1 cellular context compared by ENCODE assay signal in genomic region chr7:144835668-144836544, GRCh38.
A peak's percentile ranks its signal among the peaks of the same experiment; 100 is the strongest.
TF ChIP-seq lines count a peak whose summit lies in the region.

TSS of gene TPK1 (minus strand) at chr7:144836053. CDS start at chr7:144835602, 451 bp downstream.

TF ChIP-seq in HEK293, 187 proteins besides CTCF, POLR2A, EP300 and RAD21 (continued from another document and continues in another):
- no peak for TF ChIP-seq ZNF785 (tag by site-specific recombination; IDR thresholded peaks at IDR 0.05)
- peak; percentile 68 for TF ChIP-seq ZNF600 (tag by site-specific recombination; IDR thresholded peaks at IDR 0.05)
- peak; percentile 80 for TF ChIP-seq SP3 (tag by site-specific recombination; IDR thresholded peaks at IDR 0.05)
- TF ChIP-seq ZBTB48 (tag by site-specific recombination; IDR thresholded peaks at IDR 0.05): no peak
- TF ChIP-seq SP7 (tag by site-specific recombination; IDR thresholded peaks at IDR 0.05): peak; percentile 70
- no peak for TF ChIP-seq ZNF239 (tag by site-specific recombination; IDR thresholded peaks at IDR 0.05)
- no peak for TF ChIP-seq ZNF175 (tag by site-specific recombination; IDR thresholded peaks at IDR 0.05)
- TF ChIP-seq ELK4 (IDR thresholded peaks at IDR 0.05; ENCODE audit: borderline replicate concordance, low read depth, low read length): peak; percentile 68; the same call in 1 of the 2 replicates
- TF ChIP-seq ZNF623 (tag by site-specific recombination; IDR thresholded peaks at IDR 0.05): no peak
- no peak for TF ChIP-seq ZNF398 (tag by site-specific recombination; IDR thresholded peaks at IDR 0.05)
- TF ChIP-seq YY2 (tag by site-specific recombination; IDR thresholded peaks at IDR 0.05): 0 out of 2 replicates have a peak, but pooled peaks have one; percentile 15
- peak; percentile 87 for TF ChIP-seq PRDM10 (tag by site-specific recombination; IDR thresholded peaks at IDR 0.05)
- no peak for TF ChIP-seq ZNF768 (tag by site-specific recombination; IDR thresholded peaks at IDR 0.05)
- peak; percentile 97 for TF ChIP-seq ZBTB17 (tag by site-specific recombination; IDR thresholded peaks at IDR 0.05)
- 0 out of 2 replicates have a peak, but pooled peaks have one; percentile 32 for TF ChIP-seq ZNF639 (tag by site-specific recombination; IDR thresholded peaks at IDR 0.05)
- no peak for TF ChIP-seq ZNF24 (tag by site-specific recombination; IDR thresholded peaks at IDR 0.05)
- no peak for TF ChIP-seq HOXC10 (CRISPR knock-in tag; IDR thresholded peaks at IDR 0.05)
- peak; percentile 99 for TF ChIP-seq PATZ1 (tag by site-specific recombination; IDR thresholded peaks at IDR 0.05)
- TF ChIP-seq TCF7L2 (IDR thresholded peaks at IDR 0.05; ENCODE audit: borderline replicate concordance, low read depth, low read length): no peak
- TF ChIP-seq REST (tag by site-specific recombination; IDR thresholded peaks at IDR 0.05): no peak; the same call in 1 of the 2 replicates
- no peak for TF ChIP-seq HOXA7 (CRISPR knock-in tag; IDR thresholded peaks at IDR 0.05; ENCODE audit: borderline replicate concordance)
- TF ChIP-seq SETDB1 (IDR thresholded peaks at IDR 0.05; ENCODE audit: insufficient read length, low read length): peak; percentile 58
- no peak for TF ChIP-seq ZNF416 (tag by site-specific recombination; IDR thresholded peaks at IDR 0.05)
- TF ChIP-seq ZNF473 (tag by site-specific recombination; IDR thresholded peaks at IDR 0.05): no peak
- 0 out of 2 replicates have a peak, but pooled peaks have one; percentile 41 for TF ChIP-seq ZNF76 (tag by site-specific recombination; IDR thresholded peaks at IDR 0.05; ENCODE audit: borderline replicate concordance, low read depth)
- TF ChIP-seq PRDM1 (tag by site-specific recombination; IDR thresholded peaks at IDR 0.05): no peak
- no peak for TF ChIP-seq ZNF223 (tag by site-specific recombination; IDR thresholded peaks at IDR 0.05)
- peak; percentile 55; the same call in 1 of the 2 replicates for TF ChIP-seq ZNF2 (tag by site-specific recombination; IDR thresholded peaks at IDR 0.05)
- peak; percentile 54 for TF ChIP-seq ZNF629 (tag by site-specific recombination; IDR thresholded peaks at IDR 0.05)
- TF ChIP-seq ZNF404 (tag by site-specific recombination; IDR thresholded peaks at IDR 0.05): no peak
- peak; percentile 42; the same call in 1 of the 2 replicates for TF ChIP-seq KLF10 (tag by site-specific recombination; IDR thresholded peaks at IDR 0.05)
- TF ChIP-seq KLF1 (tag by site-specific recombination; IDR thresholded peaks at IDR 0.05): peak; percentile 81
- TF ChIP-seq ZSCAN23 (tag by site-specific recombination; IDR thresholded peaks at IDR 0.05): no peak
- TF ChIP-seq GLI2 (tag by site-specific recombination; IDR thresholded peaks at IDR 0.05; ENCODE audit: borderline replicate concordance, low read depth): no peak
- no peak for TF ChIP-seq ZNF704 (tag by site-specific recombination; IDR thresholded peaks at IDR 0.05)
- TF ChIP-seq RBAK (tag by site-specific recombination; IDR thresholded peaks at IDR 0.05): no peak
- no peak for TF ChIP-seq ZNF513 (tag by site-specific recombination; IDR thresholded peaks at IDR 0.05)
- TF ChIP-seq KLF16 (tag by site-specific recombination; IDR thresholded peaks at IDR 0.05): peak; percentile 72
- no peak for TF ChIP-seq ATF2 (tag by site-specific recombination; IDR thresholded peaks at IDR 0.05; ENCODE audit: low read depth)
- TF ChIP-seq MEIS1 (CRISPR knock-in tag; IDR thresholded peaks at IDR 0.05; ENCODE audit: borderline replicate concordance): no peak
- TF ChIP-seq TRIM28 (IDR thresholded peaks at IDR 0.05; ENCODE audit: borderline replicate concordance, low read length): no peak; the same call in 1 of the 2 replicates
- TF ChIP-seq KLF9 (tag by site-specific recombination; IDR thresholded peaks at IDR 0.05; ENCODE audit: low read depth): peak; percentile 61; the same call in 1 of the 2 replicates
- TF ChIP-seq ZNF654 (tag by site-specific recombination; IDR thresholded peaks at IDR 0.05; ENCODE audit: low read depth): no peak
- peak; percentile 24; the same call in 1 of the 2 replicates for TF ChIP-seq ZNF394 (tag by site-specific recombination; IDR thresholded peaks at IDR 0.05; ENCODE audit: borderline replicate concordance)
- TF ChIP-seq HOXD13 (CRISPR knock-in tag; IDR thresholded peaks at IDR 0.05; ENCODE audit: borderline replicate concordance): no peak
- peak; percentile 57 for TF ChIP-seq SP2 (tag by site-specific recombination; IDR thresholded peaks at IDR 0.05)
- peak; percentile 47; the same call in 1 of the 2 replicates for TF ChIP-seq ZFP37 (tag by site-specific recombination; IDR thresholded peaks at IDR 0.05)
- TF ChIP-seq ZFP41 (tag by site-specific recombination; IDR thresholded peaks at IDR 0.05; ENCODE audit: borderline replicate concordance): no peak
- no peak for TF ChIP-seq ZNF302 (tag by site-specific recombination; IDR thresholded peaks at IDR 0.05; ENCODE audit: low read depth)
